Comparison of ENCODE assay signal across 8 cellular contexts in the genomic region with DNA sequence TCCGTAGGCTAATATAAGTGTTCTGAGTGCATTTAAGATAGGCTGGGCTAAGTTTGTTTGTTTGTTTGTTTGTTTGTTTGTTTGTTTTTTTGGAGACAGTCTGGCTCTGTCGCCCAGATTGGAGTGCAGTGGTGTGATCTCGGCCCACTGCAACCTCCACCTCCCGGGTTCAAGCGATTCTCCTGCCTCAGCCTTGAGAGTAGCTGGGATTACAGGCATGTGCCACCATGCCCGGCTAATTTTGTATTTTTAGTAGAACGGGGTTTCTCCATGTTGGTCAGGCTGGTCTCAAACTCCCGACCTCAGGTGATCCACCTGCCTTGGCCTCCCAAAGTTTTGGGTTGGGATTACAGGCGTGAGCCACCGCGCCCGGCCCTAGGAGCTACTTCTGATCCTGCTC. TPM values are rescaled to one million over a fixed set of nuclear protein-coding genes. Genes with fewer than 3 reads are reported as not detected.
A peak's percentile ranks its signal among the peaks of the same experiment; 100 is the strongest.
DNase-seq lines count a peak whose midpoint lies in the region; ATAC-seq and TF ChIP-seq lines count a peak whose summit lies in the region.
"Not testable (repeated sequence)": the region's sequence is repeated elsewhere in the genome, so short reads cannot be mapped to it uniquely, and the experiment has no call there.

No MANE protein-coding gene starts in this region.

- peak overlapping the region; percentile 73 for H3K4me3 ChIP-seq in CD4-positive, CD25-positive, alpha-beta regulatory T cell (ENCODE audit: low read depth, low read length)
- H3K4me3 ChIP-seq in GM23338 (peak overlapping the region; percentile 82), MG63 (peak overlapping the region; percentile 11; the same call in 1 of the 2 replicates)

- H3K9me3 Mint-ChIP-seq in CD4-positive, CD25-positive, alpha-beta regulatory T cell; GM23338; activated naive CD4-positive, alpha-beta T cell treated with anti-CD3 and anti-CD28 coated beads for 36 hours; central memory CD8-positive, alpha-beta T cell; memory B cell; stimulated activated naive CD8-positive, alpha-beta T cell treated with anti-CD3 and anti-CD28 coated beads, Interleukin-15, amount 100 ng/mL, for 72 hours: not testable (repeated sequence)

- intact Hi-C loops in activated naive CD4-positive, alpha-beta T cell treated with anti-CD3 and anti-CD28 coated beads for 36 hours (cut with micrococcal nuclease): loop anchor here (1.0 to 5.0 kb wide), 3 partner anchors 9 to 558 kb away; no protein-coding TSS in a partner anchor

- peaks cover 31 to 67% (median 57%) of the 10 kb centered on the region in 4 donors for H3K4me1 Mint-ChIP-seq in CD4-positive, CD25-positive, alpha-beta regulatory T cell
- H3K4me1 Mint-ChIP-seq in GM23338 (peaks cover 49% of the 10 kb centered on the region), T-helper 17 cell (peaks cover 58% of the 10 kb centered on the region), memory B cell (peaks cover 52% of the 10 kb centered on the region)
- H3K4me1 Mint-ChIP-seq in activated naive CD4-positive, alpha-beta T cell treated with anti-CD3 and anti-CD28 coated beads for 36 hours (ENCODE audit: low read depth): peaks cover 57% of the 10 kb centered on the region
- H3K4me1 Mint-ChIP-seq in central memory CD8-positive, alpha-beta T cell: peaks cover 59% of the 10 kb centered on the region
- peaks cover 75% of the 10 kb centered on the region for H3K4me1 Mint-ChIP-seq in stimulated activated naive CD8-positive, alpha-beta T cell treated with anti-CD3 and anti-CD28 coated beads, Interleukin-15, amount 100 ng/mL, for 72 hours

- peaks cover 52% of the 10 kb centered on the region for H3K4me1 ChIP-seq in CD4-positive, CD25-positive, alpha-beta regulatory T cell (ENCODE audit: control insufficient read depth, insufficient read depth, low read length, poor library complexity, severe bottlenecking)
- peaks cover 50% of the 10 kb centered on the region for H3K4me1 ChIP-seq in GM23338 (ENCODE audit: insufficient read depth)

- CTCF ChIA-PET in activated naive CD4-positive, alpha-beta T cell treated with anti-CD3 and anti-CD28 coated beads for 36 hours (lab: Charles Lee): not testable (repeated sequence)

- not testable (repeated sequence) for TF ChIP-seq CTCF in GM23338 (conservative IDR thresholded peaks at IDR 0.05; ENCODE audit: low read depth in 2 of 2)

- H3K27ac ChIP-seq in CD4-positive, CD25-positive, alpha-beta regulatory T cell (ENCODE audit: insufficient read depth, low read length, poor library complexity, severe bottlenecking): peak overlapping the region; percentile 80
- H3K27ac ChIP-seq in GM23338 (ENCODE audit: low read depth): peak overlapping the region; percentile 1; the same call in 1 of the 2 replicates

- H3K9me3 ChIP-seq in CD4-positive, CD25-positive, alpha-beta regulatory T cell (ENCODE audit: control insufficient read depth in 2 of 2, low read length in 2 of 2); MG63; T-helper 17 cell (ENCODE audit: control insufficient read depth, low read length, poor library complexity, severe bottlenecking): not testable (repeated sequence)

- not testable (repeated sequence) for ATAC-seq in CD4-positive, CD25-positive, alpha-beta regulatory T cell (ENCODE audit: low read depth in 2 of 2); GM23338; T-helper 17 cell; central memory CD8-positive, alpha-beta T cell (replicated peaks; ENCODE audit: extremely low read depth, poor library complexity, severe bottlenecking); memory B cell (ENCODE audit: low read depth); stimulated activated naive CD8-positive, alpha-beta T cell treated with anti-CD3 and anti-CD28 coated beads, Interleukin-15, amount 100 ng/mL, for 72 hours

- H3K27ac Mint-ChIP-seq in CD4-positive, CD25-positive, alpha-beta regulatory T cell: peak overlapping the region; percentile 48 to 92 (median 90)
- H3K27ac Mint-ChIP-seq in GM23338; central memory CD8-positive, alpha-beta T cell (ENCODE audit: low read depth): not testable (repeated sequence)
- peak overlapping the region; percentile 97 for H3K27ac Mint-ChIP-seq in T-helper 17 cell
- H3K27ac Mint-ChIP-seq in activated naive CD4-positive, alpha-beta T cell treated with anti-CD3 and anti-CD28 coated beads for 36 hours: peak overlapping the region; percentile 87
- H3K27ac Mint-ChIP-seq in memory B cell: peak overlapping the region; percentile 97
- H3K27ac Mint-ChIP-seq in stimulated activated naive CD8-positive, alpha-beta T cell treated with anti-CD3 and anti-CD28 coated beads, Interleukin-15, amount 100 ng/mL, for 72 hours: peak overlapping the region; percentile 46 to 59

- H3K27me3 Mint-ChIP-seq in CD4-positive, CD25-positive, alpha-beta regulatory T cell; T-helper 17 cell; activated naive CD4-positive, alpha-beta T cell treated with anti-CD3 and anti-CD28 coated beads for 36 hours (ENCODE audit: low read depth); central memory CD8-positive, alpha-beta T cell; memory B cell; stimulated activated naive CD8-positive, alpha-beta T cell treated with anti-CD3 and anti-CD28 coated beads, Interleukin-15, amount 100 ng/mL, for 72 hours: not testable (repeated sequence)
- peaks cover 11% of the 10 kb centered on the region for H3K27me3 Mint-ChIP-seq in GM23338 (ENCODE audit: insufficient read depth, low read depth, poor library complexity)

- H3K4me2 ChIP-seq in GM23338: peak overlapping the region; percentile 98

- peaks cover 94% of the 10 kb centered on the region for H3K79me2 ChIP-seq in GM23338 (replicated peaks; ENCODE audit: insufficient read depth)

- H3K27me3 ChIP-seq in CD4-positive, CD25-positive, alpha-beta regulatory T cell (ENCODE audit: control insufficient read depth, insufficient read depth, low read length); GM23338 (ENCODE audit: insufficient read depth); MG63: not testable (repeated sequence)

- not testable (repeated sequence) for H3F3A ChIP-seq in GM23338 (replicated peaks; ENCODE audit: low read depth)

- not testable (repeated sequence) for DNase-seq in CD4-positive, CD25-positive, alpha-beta regulatory T cell; GM23338 (ENCODE audit: low spot score); MG63; T-helper 17 cell; activated naive CD4-positive, alpha-beta T cell treated with anti-CD3 and anti-CD28 coated beads for 36 hours; central memory CD8-positive, alpha-beta T cell (ENCODE audit: low spot score in 2 of 2); memory B cell (ENCODE audit: low spot score in 2 of 2); stimulated activated naive CD8-positive, alpha-beta T cell treated with anti-CD3 and anti-CD28 coated beads, Interleukin-15, amount 100 ng/mL, for 72 hours

- H4K20me1 ChIP-seq in GM23338 (replicated peaks; ENCODE audit: insufficient read depth): peaks cover 67% of the 10 kb centered on the region

- H3K36me3 ChIP-seq in CD4-positive, CD25-positive, alpha-beta regulatory T cell (ENCODE audit: control insufficient read depth, insufficient read depth, low read length); GM23338 (ENCODE audit: insufficient read depth): not testable (repeated sequence)
- H3K36me3 ChIP-seq in MG63: peaks cover 52% of the 10 kb centered on the region

- H3K36me3 Mint-ChIP-seq in CD4-positive, CD25-positive, alpha-beta regulatory T cell; T-helper 17 cell (ENCODE audit: low read depth); central memory CD8-positive, alpha-beta T cell (ENCODE audit: insufficient read depth); memory B cell: not testable (repeated sequence)
- H3K36me3 Mint-ChIP-seq in GM23338 (ENCODE audit: low read depth): peaks cover 13% of the 10 kb centered on the region
- H3K36me3 Mint-ChIP-seq in activated naive CD4-positive, alpha-beta T cell treated with anti-CD3 and anti-CD28 coated beads for 36 hours (ENCODE audit: low read depth): peaks cover 24% of the 10 kb centered on the region

- not testable (repeated sequence) for H2AFZ ChIP-seq in GM23338

- H3K9me2 ChIP-seq in GM23338 (ENCODE audit: insufficient read depth): not testable (repeated sequence)

- peak overlapping the region; percentile 86 to 98 (median 92) for H3K4me3 Mint-ChIP-seq in CD4-positive, CD25-positive, alpha-beta regulatory T cell
- H3K4me3 Mint-ChIP-seq in GM23338 (peak overlapping the region; percentile 98), memory B cell (peak overlapping the region; percentile 14)
- H3K4me3 Mint-ChIP-seq in T-helper 17 cell: not testable (repeated sequence)
- H3K4me3 Mint-ChIP-seq in activated naive CD4-positive, alpha-beta T cell treated with anti-CD3 and anti-CD28 coated beads for 36 hours: peak overlapping the region; percentile 81
- H3K4me3 Mint-ChIP-seq in central memory CD8-positive, alpha-beta T cell: peak overlapping the region; percentile 95
- peak overlapping the region; percentile 18 to 72 for H3K4me3 Mint-ChIP-seq in stimulated activated naive CD8-positive, alpha-beta T cell treated with anti-CD3 and anti-CD28 coated beads, Interleukin-15, amount 100 ng/mL, for 72 hours

RNA-seq across cellular contexts. Expression of gene LARP1, which starts 4.7 kb away (rescaled TPM):
- total RNA-seq in CD4-positive, CD25-positive, alpha-beta regulatory T cell: 122 TPM
- polyA plus RNA-seq in CD4-positive, CD25-positive, alpha-beta regulatory T cell: 10 to 100 TPM in 2 of 4 donors, 1 to 10 TPM in 2; 8.0 to 10.8 (median 10.0) TPM
- total RNA-seq in GM23338 (2014; rRNA removed; shearing (Covaris generic)): 267 and 302 TPM in 2 replicates
- 133 and 153 TPM in 2 replicates for polyA plus RNA-seq in GM23338 (2016; fragmentation: Nextera tagmentation; extraction: Ambion mirVana)
- total RNA-seq in MG63 (2014; rRNA removed; shearing (Covaris generic); ENCODE audit: low replicate concordance): 30.4 and 36.5 TPM in 2 replicates
- total RNA-seq in T-helper 17 cell: 100 to 1,000 TPM; 121 to 125 TPM
- 100 to 1,000 TPM; 200 to 203 TPM for total RNA-seq in activated naive CD4-positive, alpha-beta T cell treated with anti-CD3 and anti-CD28 coated beads for 36 hours

Comparison
In these comparisons a context has a peak if more than half of its experiments do, and no peak if none do; other contexts are left out.
1. H3K4me3 ChIP-seq: peak in every context shown above with its lines; median percentile 82 in GM23338; 73 in CD4-positive, CD25-positive, alpha-beta regulatory T cell; 11 in MG63.